ENCODE assay signal across 10 cellular contexts in the genomic region with DNA sequence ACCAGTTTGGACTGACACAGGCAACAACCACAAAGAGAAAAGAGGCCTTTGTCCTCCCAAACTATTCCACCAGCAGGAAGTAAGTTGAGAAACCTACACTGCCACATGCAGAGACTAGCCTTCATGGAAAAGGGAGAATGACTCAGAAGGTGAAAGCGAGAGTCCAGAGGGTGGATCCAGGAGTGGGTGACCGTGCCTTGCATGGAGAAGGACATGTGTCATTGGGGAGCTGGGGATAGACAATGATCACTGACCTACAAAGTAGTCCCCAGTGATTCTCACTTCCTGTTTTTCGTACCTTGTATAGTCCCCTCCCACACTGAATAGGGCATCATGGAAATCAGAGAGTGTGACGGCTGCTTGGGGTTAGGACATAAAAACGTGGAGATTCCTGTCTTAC.
A peak's percentile ranks its signal among the peaks of the same experiment; 100 is the strongest.
DNase-seq lines count a peak whose midpoint lies in the region; ATAC-seq and TF ChIP-seq lines count a peak whose summit lies in the region.
"Had no signal": no experiment of that assay in that cellular context is flagged by ENCODE, and none has a peak within 500 bp of the region (broad histone marks: within the 10 kb centered on the region; RNA-seq: fewer than 3 reads in every experiment).

No MANE protein-coding gene starts in this region.

- POLR2A ChIA-PET in activated B cell treated with CpG ODN at 0.5 μM for 24 hours (lab: Charles Lee): no interaction called here

- H3K4me3 Mint-ChIP-seq in activated B cell treated with CpG ODN at 0.5 μM for 24 hours (no peak overlapping the region), endodermal cell (no peak overlapping the region)
- H3K4me3 Mint-ChIP-seq: neural crest cell had no signal

- no peak overlapping the region for H3K9ac ChIP-seq in endodermal cell (ENCODE audit: extremely low read depth, low read length, poor library complexity, severe bottlenecking)

- WGBS in endodermal cell (ENCODE audit: insufficient coverage in 1 of 2, insufficient read length in 1 of 2), 2 experiments: 85 to 95% methylated on average over 3 to 5 of the region's 5 CpGs

- TF ChIP-seq CTCF in activated B cell treated with CpG ODN at 0.5 μM for 24 hours (IDR thresholded peaks at IDR 0.05) (no peak), endodermal cell (conservative IDR thresholded peaks at IDR 0.05) (no peak)

- CTCF ChIA-PET in activated B cell treated with CpG ODN at 0.5 μM for 24 hours (lab: Charles Lee): interaction anchor here (1.7 kb wide), 1 partner anchor 24 kb away, joined by 6 read pairs; no protein-coding TSS in a partner anchor

- no peak overlapping the region for H3K27ac ChIP-seq in endodermal cell (ENCODE audit: low read depth, low read length)
- H3K27ac ChIP-seq: C4-2B had no signal

- H3K36me3 Mint-ChIP-seq in activated B cell treated with CpG ODN at 0.5 μM for 24 hours (ENCODE audit: low read depth) (no peaks in the 10 kb centered on the region), endodermal cell (ENCODE audit: low read depth) (peaks cover under 1% of the 10 kb centered on the region)

- no peak overlapping the region for H3K4me3 ChIP-seq in endodermal cell (ENCODE audit: low read length)

- intact Hi-C loops in activated B cell treated with CpG ODN at 0.5 μM for 24 hours (cut with micrococcal nuclease): no loop called here

- no peaks in the 10 kb centered on the region for H3K27me3 ChIP-seq in endodermal cell (ENCODE audit: control insufficient read depth, insufficient read depth, low read length, poor library complexity, severe bottlenecking)

- H3K27me3 Mint-ChIP-seq in activated B cell treated with CpG ODN at 0.5 μM for 24 hours: no peaks in the 10 kb centered on the region
- H3K27me3 Mint-ChIP-seq in endodermal cell (ENCODE audit: insufficient read depth): no peaks in the 10 kb centered on the region

- H3K9me3 Mint-ChIP-seq in activated B cell treated with CpG ODN at 0.5 μM for 24 hours: no peaks in the 10 kb centered on the region
- H3K9me3 Mint-ChIP-seq in endodermal cell: peaks cover 7% of the 10 kb centered on the region

- H3K27ac Mint-ChIP-seq in activated B cell treated with CpG ODN at 0.5 μM for 24 hours: peak overlapping the region; percentile 16
- no peak overlapping the region for H3K27ac Mint-ChIP-seq in endodermal cell

- peak; percentile 88 for DNase-seq in CD1c-positive myeloid dendritic cell (ENCODE audit: extremely low spot score)
- DNase-seq in activated B cell treated with CpG ODN at 0.5 μM for 24 hours: peak; percentile 28
- DNase-seq in NCI-H1694 treated with DMSO at 0.1 percent for 48 hours (lab: John Stamatoyannopoulos, UW): no peak
- DNase-seq in T-helper 1 cell: no peak
- no peak for DNase-seq in endodermal cell
- no peak for DNase-seq in NCI-H2196 treated with DMSO at 0.1 percent for 48 hours (lab: John Stamatoyannopoulos, UW; ENCODE audit: unreplicated experiment)

- no peaks in the 10 kb centered on the region for H3K36me3 ChIP-seq in endodermal cell (ENCODE audit: control insufficient read depth, insufficient read depth, low read length)

- H3K4me1 ChIP-seq in endodermal cell (ENCODE audit: control insufficient read depth, insufficient read depth, low read length): no peaks in the 10 kb centered on the region

- peak; percentile 73 for ATAC-seq in GM19467 (IDR thresholded peaks at IDR 0.05; ENCODE audit: unreplicated experiment)
- peak; percentile 88 for ATAC-seq in HG03159 (IDR thresholded peaks at IDR 0.05; ENCODE audit: unreplicated experiment)
- ATAC-seq in activated B cell treated with CpG ODN at 0.5 μM for 24 hours (ENCODE audit: low read depth): peak; percentile 96

- H3K9me3 ChIP-seq in endodermal cell (ENCODE audit: control insufficient read depth, low read length): peaks cover 4% of the 10 kb centered on the region

- H3K4me1 Mint-ChIP-seq in activated B cell treated with CpG ODN at 0.5 μM for 24 hours (peaks cover 22% of the 10 kb centered on the region), endodermal cell (peaks cover 2% of the 10 kb centered on the region)
- H3K4me1 Mint-ChIP-seq: neural crest cell had no signal

Comparison
In these comparisons a context has a peak if more than half of its experiments do, and no peak if none do; other contexts are left out.
1. DNase-seq: peak in CD1c-positive myeloid dendritic cell (single experiment) and activated B cell treated with CpG ODN at 0.5 μM for 24 hours (single experiment); none in NCI-H1694 treated with DMSO at 0.1 percent for 48 hours (single experiment), T-helper 1 cell (0 of 5), endodermal cell (single experiment) and NCI-H2196 treated with DMSO at 0.1 percent for 48 hours (single experiment).
2. Peak in every context shown above with its lines, with median percentiles within 50 percentile points of each other: ATAC-seq.